Comparison of ENCODE assay signal across 8 cellular contexts in genomic region chr1:1033009-1033587, GRCh38. TPM values are rescaled to one million over a fixed set of nuclear protein-coding genes. Genes with fewer than 3 reads are reported as not detected.
DNase-seq lines count a peak whose midpoint lies in the region; ATAC-seq, FAIRE-seq and TF ChIP-seq lines count a peak whose summit lies in the region.

No MANE protein-coding gene starts in this region.

- H3K4me3 ChIP-seq in A549 (no peak overlapping the region), mucosa of rectum (ENCODE audit: low read length in 2 of 2) (peak overlapping the region; percentile 41 to 50)

- TF ChIP-seq CTCF in A549 (IDR thresholded peaks at IDR 0.05), result peak; percentile 15; the same call in 1 of the 3 replicates

- no peak overlapping the region for H3K27ac ChIP-seq in A549
- no peak overlapping the region for H3K27ac ChIP-seq in mucosa of rectum (ENCODE audit: low read depth in 2 of 2, low read length in 2 of 2)

- peaks cover 0 to 8% of the 10 kb centered on the region in 2 donors for H3K27me3 ChIP-seq in mucosa of rectum (ENCODE audit: control insufficient read depth in 2 of 2, insufficient read depth in 2 of 2, low read length in 2 of 2)

- no peaks in the 10 kb centered on the region for H3K9me3 ChIP-seq in A549
- no peaks in the 10 kb centered on the region for H3K9me3 ChIP-seq in mucosa of rectum (ENCODE audit: control insufficient read depth in 2 of 2, low read length in 2 of 2)

- no peaks in the 10 kb centered on the region for H3K36me3 ChIP-seq in mucosa of rectum (ENCODE audit: control insufficient read depth in 2 of 2, insufficient read depth in 2 of 2, low read length in 2 of 2)

- ATAC-seq in A549 (peak in 1 of 2 experiments; percentile 65; a peak in 3 of 6 replicates), GM18873 (IDR thresholded peaks at IDR 0.05; ENCODE audit: low FRiP score, unreplicated experiment) (peak; percentile 79), HG03139 (IDR thresholded peaks at IDR 0.05; ENCODE audit: unreplicated experiment) (peak; percentile 88)

- CTCF ChIA-PET in A549 (lab: Yijun Ruan, JAX), result interaction anchor here (1.6 to 1.8 kb wide), 3 partner anchors 15 to 29 kb away, joined by 3 to 5 read pairs (median 3); no protein-coding TSS in a partner anchor

- FAIRE-seq in A549 (lab: Jason Lieb, UNC), result no peak

- DNase-seq in A549 (ENCODE audit: low read depth in 1 of 2, low spot score in 1 of 2) (peak in 1 of 2 experiments; percentile 43), NCI-H526 (lab: John Stamatoyannopoulos, UW) (peak; percentile 88 to 98), epidermal melanocyte (ENCODE audit: insufficient read length, low spot score) (peak; percentile 81)
- DNase-seq in activated CD8-positive, alpha-beta memory T cell treated with anti-CD3 and anti-CD28 coated beads, Interleukin-2, amount 50 U/mL, for 1 hour (ENCODE audit: extremely low read depth), result peak; percentile 86
- peak; percentile 61 to 67 for DNase-seq in stimulated activated CD8-positive, alpha-beta memory T cell treated with anti-CD3 and anti-CD28 coated beads, Interleukin-7, amount 100 ng/mL, for 1 hour (ENCODE audit: low read depth in 2 of 2)

- H3K4me2 ChIP-seq in A549, result no peak overlapping the region

- TF ChIP-seq EP300 in A549 (IDR thresholded peaks at IDR 0.05), result no peak

- peak in 1 of 2 experiments; percentile 22; a peak in 2 of 5 replicates for TF ChIP-seq RAD21 in A549 (conservative IDR thresholded peaks at IDR 0.05 in 1 of 2, IDR thresholded peaks at IDR 0.05 in 1 of 2)

- POLR2A ChIA-PET in A549 (lab: Yijun Ruan, JAX), result no interaction called here

- H3K9ac ChIP-seq in mucosa of rectum (ENCODE audit: low read depth in 1 of 2, low read length in 2 of 2), result peak overlapping the region in 1 of 2 donors; percentile 54

- H3K4me1 ChIP-seq in A549 (no peaks in the 10 kb centered on the region; the same call in 2 of the 3 replicates), mucosa of rectum (ENCODE audit: control insufficient read depth in 2 of 2, insufficient read depth in 2 of 2, low read length in 2 of 2) (peaks cover 10 to 12% of the 10 kb centered on the region in 2 donors)

- TF ChIP-seq POLR2A in A549 (IDR thresholded peaks at IDR 0.05; ENCODE audit: low read length), result no peak

- WGBS in A549 (ENCODE audit: missing lambda C conversion rate), result 91% methylated on average over 9 of the region's 73 CpGs

TF ChIP-seq in A549, 52 proteins besides CTCF, POLR2A, EP300 and RAD21:
- TF ChIP-seq PHF8 (IDR thresholded peaks at IDR 0.05; ENCODE audit: borderline replicate concordance, low read depth) (no peak), KDM5A (IDR thresholded peaks at IDR 0.05) (no peak), TFCP2L1 (CRISPR knock-in tag; IDR thresholded peaks at IDR 0.05) (no peak), E2F6 (IDR thresholded peaks at IDR 0.05; ENCODE audit: borderline replicate concordance, low read depth) (no peak), KDM1A (IDR thresholded peaks at IDR 0.05; ENCODE audit: low read depth) (no peak), BHLHE40 (IDR thresholded peaks at IDR 0.05; ENCODE audit: low read depth, low read length) (no peak), MYC (IDR thresholded peaks at IDR 0.05; ENCODE audit: borderline replicate concordance, low read length) (no peak), GATA3 (IDR thresholded peaks at IDR 0.05; ENCODE audit: borderline replicate concordance) (no peak), NFE2L2 (conservative IDR thresholded peaks at IDR 0.05; ENCODE audit: low read length) (no peak)
TF ChIP-seq in A549: peak in this region for 0.

RNA-seq across cellular contexts. Expression of gene AGRN, which starts 13.2 kb away (rescaled TPM):
- polyA plus RNA-seq in A549 (2011; rRNA removed) (23.9 and 34.9 TPM in 2 replicates), A549 (2017; fragmentation: RNase III; extraction: RNeasy Plus Mini Kit Qiagen cat#74134 plus additional on column Dnase treatment) (88.0 to 95.3 TPM (median 90.9 TPM) in 3 replicates)
- polyA plus RNA-seq in A549 (2012; cell fraction: cytosol; rRNA removed), result 54.0 and 72.0 TPM in 2 replicates
- 477 and 531 TPM in 2 replicates for polyA plus RNA-seq in A549 (2012; cell fraction: nucleus; rRNA removed)
- 27.8 and 31.7 TPM in 2 replicates for polyA minus RNA-seq in A549 (2011; rRNA and poly(A)+ RNA removed)

RNA-seq across cellular contexts. Expression of gene ISG15, which starts 19.8 kb away (rescaled TPM):
- 4.3 and 4.6 TPM in 2 replicates for polyA plus RNA-seq in A549 (2011; rRNA removed)
- 15.8 and 18.5 TPM in 2 replicates for polyA plus RNA-seq in A549 (2012; cell fraction: cytosol; rRNA removed)
- 21.1 and 23.1 TPM in 2 replicates for polyA plus RNA-seq in A549 (2012; cell fraction: nucleus; rRNA removed)
- 11.2 to 17.6 TPM (median 11.2 TPM) in 3 replicates for polyA plus RNA-seq in A549 (2017; fragmentation: RNase III; extraction: RNeasy Plus Mini Kit Qiagen cat#74134 plus additional on column Dnase treatment)
- 0.78 and 0.95 TPM in 2 replicates for polyA minus RNA-seq in A549 (2011; rRNA and poly(A)+ RNA removed)

RNA-seq across cellular contexts. Expression of gene HES4, which starts 33.2 kb away (rescaled TPM):
- 4.2 and 5.9 TPM in 2 replicates for polyA plus RNA-seq in A549 (2011; rRNA removed)
- polyA plus RNA-seq in A549 (2012; cell fraction: cytosol; rRNA removed), result 32.9 and 46.9 TPM in 2 replicates
- 111 and 145 TPM in 2 replicates for polyA plus RNA-seq in A549 (2012; cell fraction: nucleus; rRNA removed)
- 8.4 to 9.6 TPM (median 8.8 TPM) in 3 replicates for polyA plus RNA-seq in A549 (2017; fragmentation: RNase III; extraction: RNeasy Plus Mini Kit Qiagen cat#74134 plus additional on column Dnase treatment)
- polyA minus RNA-seq in A549 (2011; rRNA and poly(A)+ RNA removed), result 0.99 and 3.5 TPM in 2 replicates

RNA-seq across cellular contexts. Expression of gene RNF223, which starts 41.0 kb away (rescaled TPM):
- not detected in 2 replicates for polyA plus RNA-seq in A549 (2011; rRNA removed)
- 0.07 and 0.08 TPM in 2 replicates for polyA plus RNA-seq in A549 (2012; cell fraction: cytosol; rRNA removed)
- 0.12 TPM in 1 of 2 replicates, not detected in the other for polyA plus RNA-seq in A549 (2012; cell fraction: nucleus; rRNA removed)
- 0.08 TPM in 1 of 3 replicates, not detected in the others for polyA plus RNA-seq in A549 (2017; fragmentation: RNase III; extraction: RNeasy Plus Mini Kit Qiagen cat#74134 plus additional on column Dnase treatment)
- 0.08 TPM in 1 of 2 replicates, not detected in the other for polyA minus RNA-seq in A549 (2011; rRNA and poly(A)+ RNA removed)

RNA-seq across cellular contexts. Expression of gene PERM1, which starts 51.2 kb away (rescaled TPM):
- polyA plus RNA-seq in A549 (2011; rRNA removed) (not detected in 2 replicates), A549 (2017; fragmentation: RNase III; extraction: RNeasy Plus Mini Kit Qiagen cat#74134 plus additional on column Dnase treatment) (0.12 to 0.33 TPM (median 0.30 TPM) in 3 replicates)
- 0.03 and 0.05 TPM in 2 replicates for polyA plus RNA-seq in A549 (2012; cell fraction: cytosol; rRNA removed)
- polyA plus RNA-seq in A549 (2012; cell fraction: nucleus; rRNA removed), result 0.09 and 0.17 TPM in 2 replicates
- 0.12 TPM in 1 of 2 replicates, not detected in the other for polyA minus RNA-seq in A549 (2011; rRNA and poly(A)+ RNA removed)
